26 cellular contexts compared by ENCODE assay signal in the genomic region with DNA sequence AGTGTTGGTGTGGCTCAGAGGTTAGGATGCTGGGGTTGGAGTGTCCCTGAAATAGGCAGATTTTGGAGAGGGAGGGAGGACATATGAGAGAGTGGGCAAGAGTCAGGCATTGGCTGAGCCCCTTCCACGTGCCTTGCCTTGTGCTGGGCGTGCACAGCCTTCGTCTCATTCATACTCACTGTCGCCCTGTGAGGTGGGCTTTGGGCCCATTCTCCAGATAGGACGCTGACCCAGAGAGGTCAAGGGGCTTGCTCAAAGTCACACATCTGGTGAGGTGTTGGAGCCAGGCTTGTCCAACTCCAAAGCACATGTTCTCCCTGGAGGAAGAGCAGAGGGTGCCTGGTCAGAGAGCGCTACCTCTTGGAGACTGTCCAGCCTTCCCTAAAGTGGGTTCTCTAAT.
DNase-seq lines count a peak whose midpoint lies in the region; ATAC-seq and TF ChIP-seq lines count a peak whose summit lies in the region.
"Had no signal": no experiment of that assay in that cellular context is flagged by ENCODE, and none has a peak within 500 bp of the region (broad histone marks: within the 10 kb centered on the region; RNA-seq: fewer than 3 reads in every experiment).

No MANE protein-coding gene starts in this region.

- TF ChIP-seq CTCF in chondrocyte (IDR thresholded peaks at IDR 0.05), result no peak
- TF ChIP-seq CTCF in lung (IDR thresholded peaks at IDR 0.05; ENCODE audit: control extremely low read depth, extremely low read depth), result no peak
- TF ChIP-seq CTCF in stomach (IDR thresholded peaks at IDR 0.05), result no peak

- H3K27me3 ChIP-seq in lung (ENCODE audit: control insufficient read depth, insufficient read depth) (no peaks in the 10 kb centered on the region), stomach (no peaks in the 10 kb centered on the region)
- H3K27me3 ChIP-seq: MG63, SJSA1 had no signal

- H3K9me3 Mint-ChIP-seq in chondrocyte (ENCODE audit: low read depth), result no peaks in the 10 kb centered on the region
- H3K9me3 Mint-ChIP-seq in stimulated activated memory B cell treated with anti-CD40 and anti-IgM and Interleukin-4, amounts not matched to agents 10 μg/mL and 1 μg/mL and 100 μg/mL, for 72 hours, result no peaks in the 10 kb centered on the region
- H3K9me3 Mint-ChIP-seq: activated naive CD4-positive, alpha-beta T cell treated with anti-CD3 and anti-CD28 coated beads, Interleukin-2, amount 10 ng/mL, durations not matched to agents 7 days and 5 days; activated T-cell treated with anti-CD3 and anti-CD28 coated beads, Interleukin-2, amount 50 U/mL, for 4 hours; brain; memory B cell had no signal

- no peak overlapping the region for H3K4me3 Mint-ChIP-seq in chondrocyte (ENCODE audit: unreplicated experiment)
- no peak overlapping the region for H3K4me3 Mint-ChIP-seq in stimulated activated memory B cell treated with anti-CD40 and anti-IgM and Interleukin-4, amounts not matched to agents 10 μg/mL and 1 μg/mL and 100 μg/mL, for 72 hours
- H3K4me3 Mint-ChIP-seq: activated naive CD4-positive, alpha-beta T cell treated with anti-CD3 and anti-CD28 coated beads, Interleukin-2, amount 10 ng/mL, durations not matched to agents 7 days and 5 days; activated T-cell treated with anti-CD3 and anti-CD28 coated beads, Interleukin-2, amount 50 U/mL, for 4 hours; brain; CD14-positive monocyte; memory B cell had no signal

- peaks cover 9% of the 10 kb centered on the region for H3K4me1 Mint-ChIP-seq in chondrocyte (ENCODE audit: low read depth)
- H3K4me1 Mint-ChIP-seq in stimulated activated memory B cell treated with anti-CD40 and anti-IgM and Interleukin-4, amounts not matched to agents 10 μg/mL and 1 μg/mL and 100 μg/mL, for 72 hours, result no peaks in the 10 kb centered on the region
- H3K4me1 Mint-ChIP-seq: activated naive CD4-positive, alpha-beta T cell treated with anti-CD3 and anti-CD28 coated beads, Interleukin-2, amount 10 ng/mL, durations not matched to agents 7 days and 5 days; brain; CD14-positive monocyte; memory B cell had no signal

- 92% methylated on average over 6 of the region's 6 CpGs for WGBS in lung, 2 donors
- WGBS in stomach, 5 donors, result 80 to 94% (median 88%) methylated on average over 6 of the region's 6 CpGs

- no peak for ATAC-seq in Right ventricle myocardium superior (ENCODE audit: poor library complexity)
- ATAC-seq in lung (ENCODE audit: insufficient read depth, low FRiP score), result no peak
- ATAC-seq in stimulated activated memory B cell treated with anti-CD40 and anti-IgM and Interleukin-4, amounts not matched to agents 10 μg/mL and 1 μg/mL and 100 μg/mL, for 72 hours, result no peak

- no peak overlapping the region for H3K27ac Mint-ChIP-seq in chondrocyte (ENCODE audit: unreplicated experiment)
- no peak overlapping the region for H3K27ac Mint-ChIP-seq in stimulated activated memory B cell treated with anti-CD40 and anti-IgM and Interleukin-4, amounts not matched to agents 10 μg/mL and 1 μg/mL and 100 μg/mL, for 72 hours
- H3K27ac Mint-ChIP-seq: activated naive CD4-positive, alpha-beta T cell treated with anti-CD3 and anti-CD28 coated beads, Interleukin-2, amount 10 ng/mL, durations not matched to agents 7 days and 5 days; memory B cell had no signal

- H3K9me3 ChIP-seq in lung (ENCODE audit: control insufficient read depth in 2 of 2, insufficient read depth in 1 of 2, low read length in 1 of 2), result no peaks in the 10 kb centered on the region
- H3K9me3 ChIP-seq in stomach, result no peaks in the 10 kb centered on the region
- H3K9me3 ChIP-seq: MG63, psoas muscle, SJSA1 had no signal

- H3K36me3 Mint-ChIP-seq in chondrocyte (ENCODE audit: low read depth), result peaks cover 2% of the 10 kb centered on the region
- no peaks in the 10 kb centered on the region for H3K36me3 Mint-ChIP-seq in stimulated activated memory B cell treated with anti-CD40 and anti-IgM and Interleukin-4, amounts not matched to agents 10 μg/mL and 1 μg/mL and 100 μg/mL, for 72 hours
- H3K36me3 Mint-ChIP-seq: activated naive CD4-positive, alpha-beta T cell treated with anti-CD3 and anti-CD28 coated beads, Interleukin-2, amount 10 ng/mL, durations not matched to agents 7 days and 5 days; brain; memory B cell had no signal

- TF ChIP-seq POLR2A in stomach (IDR thresholded peaks at IDR 0.05), result no peak

- no peak overlapping the region for H3K27ac ChIP-seq in lung (ENCODE audit: low read depth in 1 of 2, low read length in 1 of 2)
- no peak overlapping the region for H3K27ac ChIP-seq in stomach
- H3K27ac ChIP-seq: psoas muscle, SJSA1 had no signal

- H3K27me3 Mint-ChIP-seq in chondrocyte (ENCODE audit: low read depth), result no peaks in the 10 kb centered on the region
- H3K27me3 Mint-ChIP-seq in stimulated activated memory B cell treated with anti-CD40 and anti-IgM and Interleukin-4, amounts not matched to agents 10 μg/mL and 1 μg/mL and 100 μg/mL, for 72 hours, result no peaks in the 10 kb centered on the region
- H3K27me3 Mint-ChIP-seq: brain had no signal

- intact Hi-C loops in cardiac septum (cut with DNase I) (no loop called here), Right ventricle myocardium superior (cut with DNase I) (no loop called here), stomach (cut with DNase I; ENCODE audit: low total_unique reads) (no loop called here)

- DNase-seq in cardiac septum (ENCODE audit: low spot score), result peak; percentile 49
- DNase-seq in Right ventricle myocardium superior, result no peak
- DNase-seq in chondrocyte (ENCODE audit: low spot score), result peak; percentile 59
- DNase-seq in lung (ENCODE audit: low spot score), result peak; percentile 19
- peak; percentile 20 for DNase-seq in stomach
- DNase-seq in HUDEP-2 (lab: John Stamatoyannopoulos, UW; ENCODE audit: unreplicated experiment in 76 of 76), result no peak
- DNase-seq in NCI-H146 (lab: John Stamatoyannopoulos, UW), result no peak
- DNase-seq: activated naive CD4-positive, alpha-beta T cell treated with anti-CD3 and anti-CD28 coated beads, Interleukin-2, amount 10 ng/mL, durations not matched to agents 7 days and 5 days; activated T-cell treated with anti-CD3 and anti-CD28 coated beads, Interleukin-2, amount 50 U/mL, for 4 hours; DND-41; effector CD8-positive, alpha-beta T cell; erythroblast; HCEC 1CT; KBM-7; kidney glomerular epithelial cell; MG63; NCI-H2081 treated with DMSO at 0.1 percent for 48 hours; NCI-H226; NCI-H748 treated with DMSO at 0.1 percent for 48 hours; substantia nigra had no signal

- no peak for TF ChIP-seq EP300 in stomach (IDR thresholded peaks at IDR 0.05)

- no peaks in the 10 kb centered on the region for H3K36me3 ChIP-seq in lung (ENCODE audit: control insufficient read depth in 2 of 2, insufficient read depth in 2 of 2, low read length in 2 of 2)
- H3K36me3 ChIP-seq in stomach, result no peaks in the 10 kb centered on the region
- H3K36me3 ChIP-seq: MG63, SJSA1 had no signal

- H3K4me1 ChIP-seq in lung (ENCODE audit: control insufficient read depth in 2 of 2, insufficient read depth in 2 of 2, low read length in 2 of 2), result peaks cover 2 to 12% of the 10 kb centered on the region in 2 donors
- peaks cover 3 to 17% (median 6%) of the 10 kb centered on the region in 4 donors for H3K4me1 ChIP-seq in stomach
- H3K4me1 ChIP-seq: SJSA1 had no signal

- H3K4me3 ChIP-seq in lung, result no peak overlapping the region
- H3K4me3 ChIP-seq in stomach, result no peak overlapping the region
- H3K4me3 ChIP-seq: MG63, psoas muscle, SJSA1 had no signal

Comparison
In these comparisons a context has a peak if more than half of its experiments do, and no peak if none do; other contexts are left out.
1. DNase-seq: peak in cardiac septum (single experiment), chondrocyte (single experiment), lung (single experiment) and stomach (single experiment); none in Right ventricle myocardium superior (single experiment), HUDEP-2 (0 of 76) and NCI-H146 (single experiment).